Comparison of ENCODE assay signal across 26 cellular contexts in the genomic region with DNA sequence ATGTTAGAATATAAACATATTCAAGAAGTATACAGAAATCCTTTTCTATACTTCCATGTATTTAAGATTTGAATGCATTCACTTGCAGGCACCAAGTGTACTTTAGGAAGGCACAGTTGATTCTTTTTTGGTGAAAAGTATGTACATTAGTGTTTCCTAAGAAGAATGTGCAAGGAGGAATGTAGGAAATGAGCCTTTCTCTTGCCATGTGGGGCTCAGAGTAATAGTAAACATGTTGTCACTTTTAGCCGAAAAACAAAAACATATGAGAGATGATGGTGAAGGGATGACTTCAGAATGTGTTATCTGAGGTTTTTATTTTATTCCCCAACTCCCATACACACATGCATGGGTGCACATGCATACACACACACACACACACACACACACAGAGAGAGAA.
"Had no signal": no experiment of that assay in that cellular context is flagged by ENCODE, and none has a peak within 500 bp of the region (broad histone marks: within the 10 kb centered on the region; RNA-seq: fewer than 3 reads in every experiment).

No MANE protein-coding gene starts in this region.

- ATAC-seq: natural killer cell; pancreas; right cardiac atrium; stimulated activated memory B cell treated with anti-CD40 and anti-IgM and Interleukin-4, amounts not matched to agents 10 μg/mL and 1 μg/mL and 100 μg/mL, for 72 hours had no signal

- H3K27ac Mint-ChIP-seq: mesothelial cell of epicardium; naive B cell; natural killer cell; nephron progenitor cell; stimulated activated memory B cell treated with anti-CD40 and anti-IgM and Interleukin-4, amounts not matched to agents 10 μg/mL and 1 μg/mL and 100 μg/mL, for 72 hours had no signal

- H3K36me3 ChIP-seq: left ventricle myocardium inferior, pancreas, prostate gland, sigmoid colon, stomach, thyroid gland, transverse colon, uterus had no signal

- H3K4me1 Mint-ChIP-seq: naive B cell; stimulated activated memory B cell treated with anti-CD40 and anti-IgM and Interleukin-4, amounts not matched to agents 10 μg/mL and 1 μg/mL and 100 μg/mL, for 72 hours had no signal

- H3K27ac ChIP-seq: left ventricle myocardium inferior, pancreas, prostate gland, sigmoid colon, stomach, testis, thyroid gland, transverse colon, uterus had no signal

- H3K4me1 ChIP-seq: left ventricle myocardium inferior, pancreas, prostate gland, sigmoid colon, stomach, thyroid gland, transverse colon, uterus had no signal

- H3K27me3 ChIP-seq: pancreas, sigmoid colon, stomach, testis, thyroid gland, transverse colon, uterus had no signal

- H3K36me3 Mint-ChIP-seq: mesothelial cell of epicardium; naive B cell; stimulated activated memory B cell treated with anti-CD40 and anti-IgM and Interleukin-4, amounts not matched to agents 10 μg/mL and 1 μg/mL and 100 μg/mL, for 72 hours had no signal

- H3K4me3 Mint-ChIP-seq: mesothelial cell of epicardium; naive B cell; natural killer cell; nephron progenitor cell; stimulated activated memory B cell treated with anti-CD40 and anti-IgM and Interleukin-4, amounts not matched to agents 10 μg/mL and 1 μg/mL and 100 μg/mL, for 72 hours had no signal

- FAIRE-seq: pancreas, small intestine had no signal

- H3K9me3 ChIP-seq: left ventricle myocardium inferior, pancreas, prostate gland, sigmoid colon, stomach, testis, thyroid gland, transverse colon, uterus had no signal

- H3K9me3 Mint-ChIP-seq: mesothelial cell of epicardium; natural killer cell; nephron progenitor cell; stimulated activated memory B cell treated with anti-CD40 and anti-IgM and Interleukin-4, amounts not matched to agents 10 μg/mL and 1 μg/mL and 100 μg/mL, for 72 hours had no signal

- H3K4me3 ChIP-seq: left ventricle myocardium inferior, lung, pancreas, prostate gland, sigmoid colon, stomach, testis, thyroid gland, transverse colon, uterus had no signal

- DNase-seq: islet precursor cell; left ventricle myocardium inferior; mesendoderm; naive B cell; natural killer cell; nephron progenitor cell; pancreas; posterior cingulate gyrus; retina; right cardiac atrium; sigmoid colon; small intestine; stimulated activated CD4-positive, alpha-beta T cell treated with anti-CD3 and anti-CD28 coated beads, Interleukin-1b, Interleukin-23, amount 100 ng/mL, for 48 hours; stimulated activated CD4-positive, alpha-beta T cell treated with anti-CD3 and anti-CD28 coated beads, Interleukin-2, amount 100 ng/mL, for 48 hours; stimulated activated CD4-positive, alpha-beta T cell treated with anti-CD3 and anti-CD28 coated beads, Interleukin-4, amount 100 ng/mL, for 4 hours; stimulated activated CD8-positive, alpha-beta memory T cell treated with anti-CD3 and anti-CD28 coated beads, Interleukin-4, amount 100 ng/mL, for 48 hours; stimulated activated naive CD4-positive, alpha-beta T cell treated with Interleukin-2 at 50 U/mL for 16 hours; stomach; testis; thyroid gland; transverse colon; uterus had no signal
